In the genomic region with DNA sequence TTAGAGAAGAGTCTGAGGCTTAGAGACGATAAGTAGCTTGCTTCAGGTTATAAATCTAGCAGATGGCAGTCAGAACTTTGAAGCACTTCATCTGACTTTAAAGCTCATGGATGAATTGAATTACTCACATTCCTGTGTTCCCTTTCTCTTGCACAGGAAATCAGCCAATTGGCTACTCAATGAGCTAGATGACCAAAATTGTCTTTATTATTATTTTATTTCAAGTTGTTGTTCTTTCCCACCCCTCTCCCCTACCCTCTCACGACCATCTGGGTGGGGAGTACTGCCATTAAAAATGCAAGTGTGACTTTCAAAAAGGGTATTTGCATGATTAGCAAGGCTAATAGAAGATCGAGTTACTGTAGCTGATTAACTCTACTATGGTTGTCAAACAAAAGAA, we compare ENCODE assay signal across 18 cellular contexts.
A peak's percentile ranks its signal among the peaks of the same experiment; 100 is the strongest.
DNase-seq lines count a peak whose midpoint lies in the region; ATAC-seq lines count a peak whose summit lies in the region.
"Had no signal": no experiment of that assay in that cellular context is flagged by ENCODE, and none has a peak within 500 bp of the region (broad histone marks: within the 10 kb centered on the region; RNA-seq: fewer than 3 reads in every experiment).

No MANE protein-coding gene starts in this region.

- H3K27me3 ChIP-seq in iPS-18a (ENCODE audit: control insufficient read depth, insufficient read depth, low read length), result no peaks in the 10 kb centered on the region
- H3K27me3 ChIP-seq: BLaER1 treated with 17β-estradiol and CSF1 and Interleukin-3, amounts not matched to agents 10 nM and 100 nM; SJCRH30 had no signal

- H3K9me3 ChIP-seq in iPS-18a (ENCODE audit: control insufficient read depth, low read depth, low read length), result no peaks in the 10 kb centered on the region
- H3K9me3 ChIP-seq: BLaER1 treated with 17β-estradiol and CSF1 and Interleukin-3, amounts not matched to agents 10 nM and 100 nM; SJCRH30 had no signal

- no peak overlapping the region for H3K4me3 Mint-ChIP-seq in activated CD4-positive, alpha-beta T cell treated with anti-CD3 and anti-CD28 coated beads, Interleukin-2, amount 10 ng/mL, durations not matched to agents 7 days and 5 days
- H3K4me3 Mint-ChIP-seq: CD8-positive, alpha-beta memory T cell had no signal

- CTCF ChIA-PET in activated CD4-positive, alpha-beta T cell treated with anti-CD3 and anti-CD28 coated beads, Interleukin-2, amount 10 ng/mL, durations not matched to agents 7 days and 5 days (lab: Charles Lee), result no interaction called here

- no peaks in the 10 kb centered on the region for H3K36me3 ChIP-seq in iPS-18a (ENCODE audit: control insufficient read depth, low read depth, low read length)
- H3K36me3 ChIP-seq: BLaER1 treated with 17β-estradiol and CSF1 and Interleukin-3, amounts not matched to agents 10 nM and 100 nM; SJCRH30 had no signal

- POLR2A ChIA-PET in activated CD4-positive, alpha-beta T cell treated with anti-CD3 and anti-CD28 coated beads, Interleukin-2, amount 10 ng/mL, durations not matched to agents 7 days and 5 days (lab: Charles Lee), result no interaction called here

- DNase-seq in NCI-H82 (lab: John Stamatoyannopoulos, UW) (peak; percentile 27), NCI-H82 treated with DMSO at 0.1 percent for 48 hours (lab: John Stamatoyannopoulos, UW; ENCODE audit: unreplicated experiment) (no peak), astrocyte of the hippocampus (ENCODE audit: low read depth, low spot score) (peak; percentile 53), NCI-H226 (no peak)
- no peak for DNase-seq in central memory CD4-positive, alpha-beta T cell
- no peak for DNase-seq in activated CD4-positive, alpha-beta T cell treated with anti-CD3 and anti-CD28 coated beads, Interleukin-2, amount 10 ng/mL, durations not matched to agents 7 days and 5 days
- DNase-seq: CD8-positive, alpha-beta memory T cell; GDM1; GOT3; NCI-H1105; NCI-H1694 treated with DMSO at 0.1 percent for 48 hours; NCI-H2107; PC-3; SJCRH30 had no signal

- no peak overlapping the region for H3K27ac Mint-ChIP-seq in activated CD4-positive, alpha-beta T cell treated with anti-CD3 and anti-CD28 coated beads, Interleukin-2, amount 10 ng/mL, durations not matched to agents 7 days and 5 days
- H3K27ac Mint-ChIP-seq: CD8-positive, alpha-beta memory T cell had no signal

- no peaks in the 10 kb centered on the region for H3K4me1 Mint-ChIP-seq in activated CD4-positive, alpha-beta T cell treated with anti-CD3 and anti-CD28 coated beads, Interleukin-2, amount 10 ng/mL, durations not matched to agents 7 days and 5 days
- H3K4me1 Mint-ChIP-seq: CD8-positive, alpha-beta memory T cell had no signal

- H3K4me1 ChIP-seq in iPS-18a (ENCODE audit: control insufficient read depth, low read depth, low read length), result peaks cover 30% of the 10 kb centered on the region
- H3K4me1 ChIP-seq: BLaER1 treated with 17β-estradiol and CSF1 and Interleukin-3, amounts not matched to agents 10 nM and 100 nM; SJCRH30 had no signal

- no peaks in the 10 kb centered on the region for H3K36me3 Mint-ChIP-seq in activated CD4-positive, alpha-beta T cell treated with anti-CD3 and anti-CD28 coated beads, Interleukin-2, amount 10 ng/mL, durations not matched to agents 7 days and 5 days (ENCODE audit: low read depth)
- H3K36me3 Mint-ChIP-seq: CD8-positive, alpha-beta memory T cell had no signal

- no peaks in the 10 kb centered on the region for H3K9me3 Mint-ChIP-seq in activated CD4-positive, alpha-beta T cell treated with anti-CD3 and anti-CD28 coated beads, Interleukin-2, amount 10 ng/mL, durations not matched to agents 7 days and 5 days
- H3K9me3 Mint-ChIP-seq: CD8-positive, alpha-beta memory T cell had no signal

- H3K27me3 Mint-ChIP-seq in activated CD4-positive, alpha-beta T cell treated with anti-CD3 and anti-CD28 coated beads, Interleukin-2, amount 10 ng/mL, durations not matched to agents 7 days and 5 days, result no peaks in the 10 kb centered on the region

- no peak overlapping the region for H3K27ac ChIP-seq in iPS-18a (ENCODE audit: low read length)
- H3K27ac ChIP-seq: BLaER1 treated with 17β-estradiol and CSF1 and Interleukin-3, amounts not matched to agents 10 nM and 100 nM; RWPE1; SJCRH30 had no signal

- peak overlapping the region; percentile 15 for H3K4me3 ChIP-seq in iPS-18a (ENCODE audit: low read length)
- H3K4me3 ChIP-seq: BLaER1 treated with 17β-estradiol and CSF1 and Interleukin-3, amounts not matched to agents 10 nM and 100 nM; SJCRH30 had no signal

- H3K9ac ChIP-seq in iPS-18a (ENCODE audit: low read length), result no peak overlapping the region
- H3K9ac ChIP-seq: BLaER1 treated with 17β-estradiol and CSF1 and Interleukin-3, amounts not matched to agents 10 nM and 100 nM had no signal

- no peak for ATAC-seq in GM18873 (IDR thresholded peaks at IDR 0.05; ENCODE audit: low FRiP score, unreplicated experiment)
- ATAC-seq: PC-3 had no signal

Comparison
In these comparisons a context has a peak if more than half of its experiments do, and no peak if none do; other contexts are left out.
1. DNase-seq: peak in NCI-H82 (single experiment) and astrocyte of the hippocampus (single experiment); none in NCI-H82 treated with DMSO at 0.1 percent for 48 hours (single experiment), central memory CD4-positive, alpha-beta T cell (single experiment), NCI-H226 (single experiment) and activated CD4-positive, alpha-beta T cell treated with anti-CD3 and anti-CD28 coated beads, Interleukin-2, amount 10 ng/mL, durations not matched to agents 7 days and 5 days (single experiment).